8 cellular contexts compared by ENCODE assay signal in genomic region chr19:45423033-45423588, GRCh38. TPM values are rescaled to one million over a fixed set of nuclear protein-coding genes. Genes with fewer than 3 reads are reported as not detected.
A peak's percentile ranks its signal among the peaks of the same experiment; 100 is the strongest.
DNase-seq lines count a peak whose midpoint lies in the region; ATAC-seq and TF ChIP-seq lines count a peak whose summit lies in the region.

No MANE protein-coding gene starts in this region.

- peak overlapping the region; percentile 62 for H3K4me3 ChIP-seq in GM06990 (replicated peaks; ENCODE audit: low read depth, low read length)
- H3K4me3 ChIP-seq in WERI-Rb-1 (ENCODE audit: low read depth, low read length): peak overlapping the region; percentile 69
- peak overlapping the region; percentile 61 to 72 for H3K4me3 ChIP-seq in esophagus (ENCODE audit: low read depth in 1 of 2, low read length in 2 of 2)

- no peak for TF ChIP-seq CTCF in GM06990 (IDR thresholded peaks at IDR 0.05; ENCODE audit: insufficient read depth, low read length, poor library complexity, severe bottlenecking)
- TF ChIP-seq CTCF in WERI-Rb-1 (IDR thresholded peaks at IDR 0.05; ENCODE audit: low read depth, low read length): no peak

- H3K9me3 ChIP-seq in WERI-Rb-1 (ENCODE audit: severe bottlenecking) (no peaks in the 10 kb centered on the region), esophagus (ENCODE audit: control insufficient read depth in 2 of 2, insufficient read depth in 1 of 2, low read depth in 1 of 2, low read length in 1 of 2) (no peaks in the 10 kb centered on the region)

- H3K27ac ChIP-seq in WERI-Rb-1: peak overlapping the region; percentile 76
- peak overlapping the region; percentile 97 to 100 for H3K27ac ChIP-seq in esophagus (ENCODE audit: low read depth in 2 of 2, low read length in 1 of 2)

- peaks cover 2% of the 10 kb centered on the region; the same call in 1 of the 2 replicates for H3K36me3 ChIP-seq in GM06990 (ENCODE audit: control insufficient read depth, insufficient read depth, low read length)
- peaks cover 19% of the 10 kb centered on the region for H3K36me3 ChIP-seq in WERI-Rb-1
- H3K36me3 ChIP-seq in esophagus (ENCODE audit: control insufficient read depth in 2 of 2, insufficient read depth in 2 of 2, low read length in 1 of 2): peaks cover 3 to 16% of the 10 kb centered on the region in 2 donors

- DNase-seq in GM06990 (ENCODE audit: extremely low read depth, insufficient read length) (no peak), WERI-Rb-1 (no peak), sciatic nerve (ENCODE audit: low spot score) (peak; percentile 97), COR-L47 (lab: John Stamatoyannopoulos, UW) (no peak), NCI-H226 (no peak)

- ATAC-seq in sciatic nerve: no peak
- ATAC-seq in GM21825 (IDR thresholded peaks at IDR 0.05; ENCODE audit: unreplicated experiment): no peak
- no peak for ATAC-seq in GM18511 (IDR thresholded peaks at IDR 0.05; ENCODE audit: unreplicated experiment)

- H3K27me3 ChIP-seq in GM06990 (replicated peaks; ENCODE audit: control insufficient read depth, insufficient read depth, low read length) (no peaks in the 10 kb centered on the region), WERI-Rb-1 (ENCODE audit: insufficient read depth, low read depth, severe bottlenecking) (no peaks in the 10 kb centered on the region), esophagus (ENCODE audit: control insufficient read depth in 1 of 2, insufficient read depth in 2 of 2, low read length in 2 of 2) (no peaks in the 10 kb centered on the region)

- 11 to 12% methylated on average over 20 of the region's 20 CpGs for WGBS in esophagus, 2 donors

- H3K4me1 ChIP-seq in esophagus (ENCODE audit: control insufficient read depth in 2 of 2, insufficient read depth in 2 of 2, low read length in 1 of 2): peaks cover 0 to 10% of the 10 kb centered on the region in 2 donors

- intact Hi-C loops in sciatic nerve (cut with DNase I): no loop called here

RNA-seq across cellular contexts. Expression of gene ERCC1, which starts 0.6 kb away (rescaled TPM):
- polyA plus RNA-seq in esophagus: 10 to 100 TPM; 33.3 to 33.4 TPM
- 58.6 TPM for total RNA-seq in sciatic nerve

RNA-seq across cellular contexts. Expression of gene POLR1G, which starts 16.7 kb away (rescaled TPM):
- 1 to 10 TPM; 6.3 to 6.8 TPM for polyA plus RNA-seq in esophagus
- 2.3 TPM for total RNA-seq in sciatic nerve

RNA-seq across cellular contexts. Expression of gene PPP1R13L, which starts 18.2 kb away (rescaled TPM):
- 100 to 1,000 TPM; 163 to 233 TPM for polyA plus RNA-seq in esophagus
- total RNA-seq in sciatic nerve: 20.7 TPM

RNA-seq across cellular contexts. Expression of gene FOSB, which starts 44.7 kb away (rescaled TPM):
- 10 to 100 TPM in 1 of 2 donors, 1 to 10 TPM in 1; 1.1 to 13.8 TPM for polyA plus RNA-seq in esophagus
- total RNA-seq in sciatic nerve: 3.7 TPM

RNA-seq across cellular contexts. Expression of gene ERCC2, which starts 52.7 kb away (rescaled TPM):
- polyA plus RNA-seq in esophagus: 1 to 10 TPM; 6.1 to 8.8 TPM
- 17.7 TPM for total RNA-seq in sciatic nerve
